In the genomic region with DNA sequence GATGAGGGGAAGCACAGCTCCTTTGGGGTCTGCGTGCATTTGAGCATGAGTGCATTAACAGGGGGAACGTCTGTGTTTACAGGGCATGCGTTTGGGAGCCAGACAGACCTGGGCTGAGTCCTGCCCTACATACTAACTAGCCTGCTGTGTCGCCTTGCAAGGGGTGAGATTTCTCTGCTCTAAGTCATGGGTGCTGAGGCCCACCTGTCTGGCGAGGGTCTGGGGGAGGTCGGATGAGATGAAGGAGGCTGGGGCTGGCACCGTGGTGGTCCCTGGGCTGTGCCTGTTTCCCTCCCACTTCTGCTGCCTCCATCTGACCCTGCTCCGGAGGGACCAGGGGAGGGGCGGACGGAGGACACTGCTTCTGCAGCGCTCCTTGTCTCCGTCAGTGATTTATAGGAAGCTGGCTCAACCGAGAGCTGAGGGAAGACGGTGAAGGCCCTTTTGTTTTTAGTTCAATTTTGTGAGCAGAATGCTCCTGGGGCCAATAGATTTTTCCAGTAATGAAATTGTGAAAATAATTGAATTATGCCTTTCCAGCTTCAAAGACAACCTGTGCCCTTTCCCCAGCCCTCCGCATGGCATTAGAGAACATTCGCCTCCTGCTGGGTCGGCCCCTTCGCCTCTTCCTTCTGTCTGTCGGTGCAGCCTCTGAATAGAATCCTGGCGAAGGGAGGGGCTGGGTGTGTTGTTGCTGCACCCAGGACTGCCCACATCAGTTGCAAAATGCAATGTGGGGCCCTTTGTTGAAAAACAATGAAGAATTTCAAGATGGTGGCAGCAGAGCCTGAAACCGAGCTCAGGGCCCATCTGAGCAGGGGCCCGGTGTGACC, we compare ENCODE assay signal across 1 cellular context.
TF ChIP-seq lines count a peak whose summit lies in the region.

No MANE protein-coding gene starts in this region.

TF ChIP-seq in GM23338, 12 proteins besides CTCF, POLR2A, EP300 and RAD21 (continued from another document):
- TF ChIP-seq, protein P1, sequence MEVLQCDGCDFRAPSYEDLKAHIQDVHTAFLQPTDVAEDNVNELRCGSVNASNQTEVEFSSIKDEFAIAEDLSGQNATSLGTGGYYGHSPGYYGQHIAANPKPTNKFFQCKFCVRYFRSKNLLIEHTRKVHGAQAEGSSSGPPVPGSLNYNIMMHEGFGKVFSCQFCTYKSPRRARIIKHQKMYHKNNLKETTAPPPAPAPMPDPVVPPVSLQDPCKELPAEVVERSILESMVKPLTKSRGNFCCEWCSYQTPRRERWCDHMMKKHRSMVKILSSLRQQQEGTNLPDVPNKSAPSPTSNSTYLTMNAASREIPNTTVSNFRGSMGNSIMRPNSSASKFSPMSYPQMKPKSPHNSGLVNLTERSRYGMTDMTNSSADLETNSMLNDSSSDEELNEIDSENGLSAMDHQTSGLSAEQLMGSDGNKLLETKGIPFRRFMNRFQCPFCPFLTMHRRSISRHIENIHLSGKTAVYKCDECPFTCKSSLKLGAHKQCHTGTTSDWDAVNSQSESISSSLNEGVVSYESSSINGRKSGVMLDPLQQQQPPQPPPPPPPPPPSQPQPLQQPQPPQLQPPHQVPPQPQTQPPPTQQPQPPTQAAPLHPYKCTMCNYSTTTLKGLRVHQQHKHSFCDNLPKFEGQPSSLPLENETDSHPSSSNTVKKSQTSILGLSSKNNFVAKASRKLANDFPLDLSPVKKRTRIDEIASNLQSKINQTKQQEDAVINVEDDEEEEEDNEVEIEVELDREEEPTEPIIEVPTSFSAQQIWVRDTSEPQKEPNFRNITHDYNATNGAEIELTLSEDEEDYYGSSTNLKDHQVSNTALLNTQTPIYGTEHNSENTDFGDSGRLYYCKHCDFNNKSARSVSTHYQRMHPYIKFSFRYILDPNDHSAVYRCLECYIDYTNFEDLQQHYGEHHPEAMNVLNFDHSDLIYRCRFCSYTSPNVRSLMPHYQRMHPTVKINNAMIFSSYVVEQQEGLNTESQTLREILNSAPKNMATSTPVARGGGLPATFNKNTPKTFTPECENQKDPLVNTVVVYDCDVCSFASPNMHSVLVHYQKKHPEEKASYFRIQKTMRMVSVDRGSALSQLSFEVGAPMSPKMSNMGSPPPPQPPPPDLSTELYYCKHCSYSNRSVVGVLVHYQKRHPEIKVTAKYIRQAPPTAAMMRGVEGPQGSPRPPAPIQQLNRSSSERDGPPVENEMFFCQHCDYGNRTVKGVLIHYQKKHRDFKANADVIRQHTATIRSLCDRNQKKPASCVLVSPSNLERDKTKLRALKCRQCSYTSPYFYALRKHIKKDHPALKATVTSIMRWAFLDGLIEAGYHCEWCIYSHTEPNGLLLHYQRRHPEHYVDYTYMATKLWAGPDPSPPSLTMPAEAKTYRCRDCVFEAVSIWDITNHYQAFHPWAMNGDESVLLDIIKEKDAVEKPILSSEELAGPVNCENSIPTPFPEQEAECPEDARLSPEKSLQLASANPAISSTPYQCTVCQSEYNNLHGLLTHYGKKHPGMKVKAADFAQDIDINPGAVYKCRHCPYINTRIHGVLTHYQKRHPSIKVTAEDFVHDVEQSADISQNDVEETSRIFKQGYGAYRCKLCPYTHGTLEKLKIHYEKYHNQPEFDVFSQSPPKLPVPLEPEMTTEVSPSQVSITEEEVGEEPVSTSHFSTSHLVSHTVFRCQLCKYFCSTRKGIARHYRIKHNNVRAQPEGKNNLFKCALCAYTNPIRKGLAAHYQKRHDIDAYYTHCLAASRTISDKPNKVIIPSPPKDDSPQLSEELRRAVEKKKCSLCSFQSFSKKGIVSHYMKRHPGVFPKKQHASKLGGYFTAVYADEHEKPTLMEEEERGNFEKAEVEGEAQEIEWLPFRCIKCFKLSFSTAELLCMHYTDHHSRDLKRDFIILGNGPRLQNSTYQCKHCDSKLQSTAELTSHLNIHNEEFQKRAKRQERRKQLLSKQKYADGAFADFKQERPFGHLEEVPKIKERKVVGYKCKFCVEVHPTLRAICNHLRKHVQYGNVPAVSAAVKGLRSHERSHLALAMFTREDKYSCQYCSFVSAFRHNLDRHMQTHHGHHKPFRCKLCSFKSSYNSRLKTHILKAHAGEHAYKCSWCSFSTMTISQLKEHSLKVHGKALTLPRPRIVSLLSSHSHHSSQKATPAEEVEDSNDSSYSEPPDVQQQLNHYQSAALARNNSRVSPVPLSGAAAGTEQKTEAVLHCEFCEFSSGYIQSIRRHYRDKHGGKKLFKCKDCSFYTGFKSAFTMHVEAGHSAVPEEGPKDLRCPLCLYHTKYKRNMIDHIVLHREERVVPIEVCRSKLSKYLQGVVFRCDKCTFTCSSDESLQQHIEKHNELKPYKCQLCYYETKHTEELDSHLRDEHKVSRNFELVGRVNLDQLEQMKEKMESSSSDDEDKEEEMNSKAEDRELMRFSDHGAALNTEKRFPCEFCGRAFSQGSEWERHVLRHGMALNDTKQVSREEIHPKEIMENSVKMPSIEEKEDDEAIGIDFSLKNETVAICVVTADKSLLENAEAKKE (CRISPR knock-in tag; IDR thresholded peaks at IDR 0.05), result no peak
- no peak for TF ChIP-seq POLR2AphosphoS5 (IDR thresholded peaks at IDR 0.05; ENCODE audit: low read depth)
- no peak for TF ChIP-seq JUNB (IDR thresholded peaks at IDR 0.05; ENCODE audit: unreplicated experiment)
TF ChIP-seq in GM23338: peak in this region for 0.
